In the genomic region with DNA sequence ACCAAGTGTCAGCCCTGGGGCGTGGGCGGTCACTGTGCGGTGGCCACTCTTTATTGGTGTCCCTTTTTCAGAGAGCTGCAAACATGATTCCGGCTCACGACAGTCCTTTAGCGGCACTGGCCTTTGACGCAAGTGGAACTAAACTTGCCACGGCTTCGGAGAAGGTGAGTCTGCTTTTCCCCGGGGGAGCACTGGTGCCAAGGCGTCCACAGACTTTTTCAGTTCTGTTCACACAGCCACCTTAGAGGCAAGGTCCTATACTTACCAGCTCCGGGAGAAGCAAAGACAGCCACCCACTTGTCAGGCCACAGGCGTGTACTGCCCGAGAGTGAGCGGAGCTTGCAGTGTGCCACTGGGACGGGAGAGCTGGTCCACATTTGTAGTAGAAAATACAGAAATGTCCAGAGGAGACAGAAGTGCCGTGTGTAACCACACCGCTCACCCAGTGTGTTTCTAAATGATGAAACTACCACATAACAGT, we compare ENCODE assay signal across 10 cellular contexts. TPM values are rescaled to one million over a fixed set of nuclear protein-coding genes. Genes with fewer than 3 reads are reported as not detected.
DNase-seq lines count a peak whose midpoint lies in the region; ATAC-seq and TF ChIP-seq lines count a peak whose summit lies in the region.
"Had no signal": no experiment of that assay in that cellular context is flagged by ENCODE, and none has a peak within 500 bp of the region (broad histone marks: within the 10 kb centered on the region; RNA-seq: fewer than 3 reads in every experiment).

No MANE protein-coding gene starts in this region.

- POLR2A ChIA-PET in activated CD4-positive, alpha-beta memory T cell treated with anti-CD3 and anti-CD28 coated beads, Interleukin-2, amount 10 ng/mL, durations not matched to agents 7 days and 5 days (lab: Charles Lee) = no interaction called here

- H3K36me3 Mint-ChIP-seq in IgD-negative memory B cell = peaks cover 30% of the 10 kb centered on the region
- peaks cover 71% of the 10 kb centered on the region for H3K36me3 Mint-ChIP-seq in activated CD4-positive, alpha-beta memory T cell treated with anti-CD3 and anti-CD28 coated beads, Interleukin-2, amount 10 ng/mL, durations not matched to agents 7 days and 5 days (ENCODE audit: low read depth)

- ATAC-seq in GM21786 (IDR thresholded peaks at IDR 0.05; ENCODE audit: unreplicated experiment) (peak; percentile 24), HG02610 (IDR thresholded peaks at IDR 0.05; ENCODE audit: unreplicated experiment) (no peak)

- CTCF ChIA-PET in activated CD4-positive, alpha-beta memory T cell treated with anti-CD3 and anti-CD28 coated beads, Interleukin-2, amount 10 ng/mL, durations not matched to agents 7 days and 5 days (lab: Charles Lee) = interaction anchor here (0.8 kb wide), 1 partner anchor 22 kb away, joined by 3 read pairs; no protein-coding TSS in a partner anchor

- no peak for TF ChIP-seq CTCF in suprapubic skin (IDR thresholded peaks at IDR 0.05)

- peak; percentile 55 for DNase-seq in activated effector memory CD4-positive, alpha-beta T cell treated with anti-CD3 and anti-CD28 coated beads, Interleukin-2, amount 50 U/mL, for 16 hours
- DNase-seq in activated effector memory CD4-positive, alpha-beta T cell treated with Interleukin-2 at 50 U/mL for 16 hours = no peak
- peak; percentile 26 to 49 for DNase-seq in suprapubic skin (ENCODE audit: low spot score in 2 of 2)
- no peak for DNase-seq in NCI-H748 treated with DMSO at 0.1 percent for 48 hours (lab: John Stamatoyannopoulos, UW)
- DNase-seq in activated CD4-positive, alpha-beta memory T cell treated with anti-CD3 and anti-CD28 coated beads, Interleukin-2, amount 10 ng/mL, durations not matched to agents 7 days and 5 days = no peak
- DNase-seq: GOT3 had no signal

- TF ChIP-seq EP300 in suprapubic skin (IDR thresholded peaks at IDR 0.05) = no peak

- peaks cover 96% of the 10 kb centered on the region for H3K36me3 ChIP-seq in suprapubic skin

- no peak overlapping the region for H3K4me3 ChIP-seq in suprapubic skin

- no peaks in the 10 kb centered on the region for H3K9me3 Mint-ChIP-seq in IgD-negative memory B cell
- no peaks in the 10 kb centered on the region for H3K9me3 Mint-ChIP-seq in activated CD4-positive, alpha-beta memory T cell treated with anti-CD3 and anti-CD28 coated beads, Interleukin-2, amount 10 ng/mL, durations not matched to agents 7 days and 5 days
- H3K9me3 Mint-ChIP-seq: neural crest cell had no signal

- H3K4me1 Mint-ChIP-seq in IgD-negative memory B cell = peaks cover 20 to 35% (median 20%) of the 10 kb centered on the region in 3 donors
- no peaks in the 10 kb centered on the region for H3K4me1 Mint-ChIP-seq in activated CD4-positive, alpha-beta memory T cell treated with anti-CD3 and anti-CD28 coated beads, Interleukin-2, amount 10 ng/mL, durations not matched to agents 7 days and 5 days

- no peak overlapping the region for H3K27ac ChIP-seq in suprapubic skin

- no peaks in the 10 kb centered on the region for H3K4me1 ChIP-seq in suprapubic skin

- H3K27ac Mint-ChIP-seq in IgD-negative memory B cell = peak overlapping the region in 2 of 3 donors; percentile 84 to 97
- H3K27ac Mint-ChIP-seq in activated CD4-positive, alpha-beta memory T cell treated with anti-CD3 and anti-CD28 coated beads, Interleukin-2, amount 10 ng/mL, durations not matched to agents 7 days and 5 days = no peak overlapping the region

- no peaks in the 10 kb centered on the region for H3K27me3 Mint-ChIP-seq in IgD-negative memory B cell
- H3K27me3 Mint-ChIP-seq in activated CD4-positive, alpha-beta memory T cell treated with anti-CD3 and anti-CD28 coated beads, Interleukin-2, amount 10 ng/mL, durations not matched to agents 7 days and 5 days = no peaks in the 10 kb centered on the region

- H3K4me3 Mint-ChIP-seq in IgD-negative memory B cell = peak overlapping the region in 3 of 4 donors; percentile 22 to 83 (median 26)
- H3K4me3 Mint-ChIP-seq in activated CD4-positive, alpha-beta memory T cell treated with anti-CD3 and anti-CD28 coated beads, Interleukin-2, amount 10 ng/mL, durations not matched to agents 7 days and 5 days = no peak overlapping the region
- H3K4me3 Mint-ChIP-seq: neural crest cell had no signal

- H3K27me3 ChIP-seq in suprapubic skin = no peaks in the 10 kb centered on the region

- no peak for TF ChIP-seq POLR2A in suprapubic skin (IDR thresholded peaks at IDR 0.05)

- no peaks in the 10 kb centered on the region for H3K9me3 ChIP-seq in suprapubic skin

- 89% methylated on average over 16 of the region's 18 CpGs for WGBS in suprapubic skin

RNA-seq across cellular contexts. Expression of a gene that starts 27.9 kb away (rescaled TPM):
- 79.5 TPM for polyA plus RNA-seq in IgD-negative memory B cell
- total RNA-seq in suprapubic skin = 10 to 100 TPM; 57.6 to 92.6 (median 71.5) TPM
- 10 to 100 TPM; 59.5 to 60.4 TPM for total RNA-seq in activated CD4-positive, alpha-beta memory T cell treated with anti-CD3 and anti-CD28 coated beads, Interleukin-2, amount 10 ng/mL, durations not matched to agents 7 days and 5 days

Comparison
In these comparisons a context has a peak if more than half of its experiments do, and no peak if none do; other contexts are left out.
1. DNase-seq: peak in activated effector memory CD4-positive, alpha-beta T cell treated with anti-CD3 and anti-CD28 coated beads, Interleukin-2, amount 50 U/mL, for 16 hours (single experiment) and suprapubic skin (2 of 2); none in activated effector memory CD4-positive, alpha-beta T cell treated with Interleukin-2 at 50 U/mL for 16 hours (single experiment), NCI-H748 treated with DMSO at 0.1 percent for 48 hours (single experiment) and activated CD4-positive, alpha-beta memory T cell treated with anti-CD3 and anti-CD28 coated beads, Interleukin-2, amount 10 ng/mL, durations not matched to agents 7 days and 5 days (single experiment).